22 cellular contexts compared by ENCODE assay signal in genomic region chr11:11626128-11626527, GRCh38.
"Had no signal": no experiment of that assay in that cellular context is flagged by ENCODE, and none has a peak within 500 bp of the region (broad histone marks: within the 10 kb centered on the region; RNA-seq: fewer than 3 reads in every experiment).

No MANE protein-coding gene starts in this region.

- H3K4me1 Mint-ChIP-seq: activated naive CD8-positive, alpha-beta T cell treated with anti-CD3 and anti-CD28 coated beads for 36 hours had no signal

- H3K4me3 Mint-ChIP-seq: activated naive CD8-positive, alpha-beta T cell treated with anti-CD3 and anti-CD28 coated beads for 36 hours; effector memory CD8-positive, alpha-beta T cell; naive B cell; stimulated activated effector memory CD8-positive, alpha-beta T cell treated with anti-CD3 and anti-CD28 coated beads, Interleukin-12 subunit alpha, Interleukin-12 subunit beta, amount 100 ng/mL, for 72 hours; WTC11 had no signal

- DNase-seq: activated CD8-positive, alpha-beta memory T cell treated with anti-CD3 and anti-CD28 coated beads for 24 hours; activated CD8-positive, alpha-beta memory T cell treated with anti-CD3 and anti-CD28 coated beads, Interleukin-2, amount 50 U/mL, for 48 hours; activated naive CD4-positive, alpha-beta T cell treated with Interleukin-2 at 50 U/mL for 16 hours; activated naive CD8-positive, alpha-beta T cell treated with anti-CD3 and anti-CD28 coated beads for 36 hours; activated T-cell treated with anti-CD3 and anti-CD28 coated beads, Interleukin-2, amount 50 U/mL, for 48 hours; colonic mucosa; dorsolateral prefrontal cortex; effector memory CD8-positive, alpha-beta T cell; heart left ventricle; islet precursor cell; left colon; mesendoderm; mucosa of descending colon; naive B cell; right lobe of liver; small intestine; stimulated activated CD4-positive, alpha-beta T cell treated with anti-CD3 and anti-CD28 coated beads, Interleukin-2, amount 100 ng/mL, for 24 hours; transverse colon; uterus had no signal

- H3K27ac Mint-ChIP-seq: activated naive CD8-positive, alpha-beta T cell treated with anti-CD3 and anti-CD28 coated beads for 36 hours; effector memory CD8-positive, alpha-beta T cell; naive B cell; stimulated activated effector memory CD8-positive, alpha-beta T cell treated with anti-CD3 and anti-CD28 coated beads, Interleukin-12 subunit alpha, Interleukin-12 subunit beta, amount 100 ng/mL, for 72 hours; WTC11 had no signal

- H3K9me3 Mint-ChIP-seq: activated naive CD8-positive, alpha-beta T cell treated with anti-CD3 and anti-CD28 coated beads for 36 hours; effector memory CD8-positive, alpha-beta T cell; stimulated activated effector memory CD8-positive, alpha-beta T cell treated with anti-CD3 and anti-CD28 coated beads, Interleukin-12 subunit alpha, Interleukin-12 subunit beta, amount 100 ng/mL, for 72 hours; WTC11 had no signal

- H3K36me3 Mint-ChIP-seq: activated naive CD8-positive, alpha-beta T cell treated with anti-CD3 and anti-CD28 coated beads for 36 hours; naive B cell; stimulated activated effector memory CD8-positive, alpha-beta T cell treated with anti-CD3 and anti-CD28 coated beads, Interleukin-12 subunit alpha, Interleukin-12 subunit beta, amount 100 ng/mL, for 72 hours; WTC11 had no signal

- ATAC-seq: effector memory CD8-positive, alpha-beta T cell; gastroesophageal sphincter; heart left ventricle; left colon; mucosa of descending colon; right lobe of liver; stimulated activated effector memory CD8-positive, alpha-beta T cell treated with anti-CD3 and anti-CD28 coated beads, Interleukin-12 subunit alpha, Interleukin-12 subunit beta, amount 100 ng/mL, for 72 hours; WTC11 had no signal
